ENCODE assay signal across 1 cellular context in genomic region chr17:1715803-1716075, GRCh38.
TF ChIP-seq lines count a peak whose summit lies in the region.

No MANE protein-coding gene starts in this region.

TF ChIP-seq in HepG2, 621 proteins besides CTCF, POLR2A, EP300 and RAD21 (continues in another document):
- TF ChIP-seq ZNF737 (CRISPR knock-in tag; IDR thresholded peaks at IDR 0.05; ENCODE audit: borderline replicate concordance): no peak
- 0 out of 2 replicates have a peak, but pooled peaks have one; percentile 26 for TF ChIP-seq SNAPC2 (CRISPR knock-in tag; IDR thresholded peaks at IDR 0.05)
- TF ChIP-seq SATB2 (CRISPR knock-in tag; IDR thresholded peaks at IDR 0.05): no peak
- TF ChIP-seq NFIB (CRISPR knock-in tag; IDR thresholded peaks at IDR 0.05; ENCODE audit: borderline replicate concordance): no peak
- no peak for TF ChIP-seq GTF3A (CRISPR knock-in tag; conservative IDR thresholded peaks at IDR 0.05)
- no peak for TF ChIP-seq ZNF761 (CRISPR knock-in tag; conservative IDR thresholded peaks at IDR 0.05)
- TF ChIP-seq ZNF20 (CRISPR knock-in tag; IDR thresholded peaks at IDR 0.05): no peak
- no peak for TF ChIP-seq E2F5 (CRISPR knock-in tag; conservative IDR thresholded peaks at IDR 0.05)
- TF ChIP-seq MTF2 (CRISPR knock-in tag; IDR thresholded peaks at IDR 0.05; ENCODE audit: borderline replicate concordance): no peak
- no peak for TF ChIP-seq ZNF296 (CRISPR knock-in tag; conservative IDR thresholded peaks at IDR 0.05)
- TF ChIP-seq KLF12 (CRISPR knock-in tag; IDR thresholded peaks at IDR 0.05; ENCODE audit: borderline replicate concordance): no peak
- TF ChIP-seq ZNF800 (CRISPR knock-in tag; IDR thresholded peaks at IDR 0.05): no peak
- TF ChIP-seq ZNF451 (CRISPR knock-in tag; IDR thresholded peaks at IDR 0.05): no peak
- no peak for TF ChIP-seq ZNF3 (CRISPR knock-in tag; IDR thresholded peaks at IDR 0.05)
- TF ChIP-seq AKAP8 (CRISPR knock-in tag; IDR thresholded peaks at IDR 0.05): no peak
- no peak for TF ChIP-seq HMGA1 (CRISPR knock-in tag; conservative IDR thresholded peaks at IDR 0.05)
- no peak for TF ChIP-seq ZNF674 (CRISPR knock-in tag; IDR thresholded peaks at IDR 0.05; ENCODE audit: low read depth)
- no peak for TF ChIP-seq ZNF75D (CRISPR knock-in tag; IDR thresholded peaks at IDR 0.05; ENCODE audit: borderline replicate concordance)
- peak; percentile 25; the same call in 1 of the 2 replicates for TF ChIP-seq ZNF224 (CRISPR knock-in tag; IDR thresholded peaks at IDR 0.05)
- TF ChIP-seq AHDC1 (CRISPR knock-in tag; IDR thresholded peaks at IDR 0.05; ENCODE audit: borderline replicate concordance): 0 out of 2 replicates have a peak, but pooled peaks have one; percentile 10
- TF ChIP-seq NRL (CRISPR knock-in tag; IDR thresholded peaks at IDR 0.05; ENCODE audit: borderline replicate concordance): no peak
- no peak for TF ChIP-seq GATAD2A (CRISPR knock-in tag; IDR thresholded peaks at IDR 0.05)
- 0 out of 2 replicates have a peak, but pooled peaks have one; percentile 49 for TF ChIP-seq ZNF589 (CRISPR knock-in tag; conservative IDR thresholded peaks at IDR 0.05)
- TF ChIP-seq IRF9 (CRISPR knock-in tag; IDR thresholded peaks at IDR 0.05; ENCODE audit: borderline replicate concordance): no peak
- TF ChIP-seq SKIL (CRISPR knock-in tag; IDR thresholded peaks at IDR 0.05; ENCODE audit: borderline replicate concordance): no peak
- no peak for TF ChIP-seq NR2C2 (CRISPR knock-in tag; IDR thresholded peaks at IDR 0.05; ENCODE audit: borderline replicate concordance)
- TF ChIP-seq ZC3H13 (CRISPR knock-in tag; IDR thresholded peaks at IDR 0.05): no peak
- TF ChIP-seq ZNF788 (CRISPR knock-in tag; IDR thresholded peaks at IDR 0.05; ENCODE audit: borderline replicate concordance): no peak
- 0 out of 2 replicates have a peak, but pooled peaks have one; percentile 4 for TF ChIP-seq ZNF510 (CRISPR knock-in tag; IDR thresholded peaks at IDR 0.05; ENCODE audit: low read depth)
- 0 out of 4 replicates have a peak, but pooled peaks of 1 of the 2 experiments have one; percentile 29 for TF ChIP-seq ATF4 (CRISPR knock-in tag; IDR thresholded peaks at IDR 0.05)
- TF ChIP-seq SP4 (CRISPR knock-in tag; IDR thresholded peaks at IDR 0.05): no peak
- TF ChIP-seq IRF2 (CRISPR knock-in tag; IDR thresholded peaks at IDR 0.05): no peak
- TF ChIP-seq ZBTB10 (CRISPR knock-in tag; IDR thresholded peaks at IDR 0.05; ENCODE audit: borderline replicate concordance): no peak
- no peak for TF ChIP-seq ADNP (CRISPR knock-in tag; IDR thresholded peaks at IDR 0.05)
- no peak for TF ChIP-seq ELF1 (CRISPR knock-in tag; IDR thresholded peaks at IDR 0.05)
- no peak for TF ChIP-seq TFE3 (CRISPR knock-in tag; IDR thresholded peaks at IDR 0.05)
- no peak for TF ChIP-seq HBP1 (CRISPR knock-in tag; IDR thresholded peaks at IDR 0.05; ENCODE audit: low read depth)
- no peak for TF ChIP-seq MTERF4 (CRISPR knock-in tag; IDR thresholded peaks at IDR 0.05)
- TF ChIP-seq ZNF230 (CRISPR knock-in tag; IDR thresholded peaks at IDR 0.05): no peak
- TF ChIP-seq ZNF282 (IDR thresholded peaks at IDR 0.05; ENCODE audit: partially characterized antibody): no peak
- no peak for TF ChIP-seq KDM3A (CRISPR knock-in tag; IDR thresholded peaks at IDR 0.05; ENCODE audit: low read depth)
- TF ChIP-seq MAF1 (CRISPR knock-in tag; IDR thresholded peaks at IDR 0.05; ENCODE audit: borderline replicate concordance): no peak
- no peak for TF ChIP-seq GTF2F1 (IDR thresholded peaks at IDR 0.05; ENCODE audit: low read length)
- no peak for TF ChIP-seq MATR3 (CRISPR knock-in tag; IDR thresholded peaks at IDR 0.05)
- no peak for TF ChIP-seq JUN (CRISPR knock-in tag; IDR thresholded peaks at IDR 0.05)
